In genomic region chr10:61758440-61758839, GRCh38 we compare ENCODE assay signal across 20 cellular contexts.
DNase-seq lines count a peak whose midpoint lies in the region; FAIRE-seq and TF ChIP-seq lines count a peak whose summit lies in the region.
"Had no signal": no experiment of that assay in that cellular context is flagged by ENCODE, and none has a peak within 500 bp of the region (broad histone marks: within the 10 kb centered on the region; RNA-seq: fewer than 3 reads in every experiment).

No MANE protein-coding gene starts in this region.

- no peaks in the 10 kb centered on the region for H3K79me2 ChIP-seq in Loucy (ENCODE audit: insufficient read depth, low read length)

- DNase-seq in Calu3, result no peak
- no peak for DNase-seq in right atrium auricular region (ENCODE audit: low spot score)
- no peak for DNase-seq in colonic mucosa
- no peak for DNase-seq in CD14-positive monocyte (ENCODE audit: low spot score)
- DNase-seq in epidermal melanocyte (ENCODE audit: insufficient read length, low spot score), result no peak
- DNase-seq: activated gamma-delta T cell treated with Interleukin-2 at 50 U/mL for 16 hours; activated naive CD8-positive, alpha-beta T cell treated with anti-CD3 and anti-CD28 coated beads, Interleukin-2, amount 50 U/mL, for 24 hours; C1 segment of cervical spinal cord; endodermal cell; left colon; NCI-H187 treated with DMSO at 0.1 percent for 48 hours; RPMI8226; stimulated activated CD4-positive, alpha-beta T cell treated with anti-CD3 and anti-CD28 coated beads, Interleukin-4, amount 100 ng/mL, for 24 hours; stimulated activated naive B cell treated with anti-CD40 and anti-IgM and Interleukin-4, amounts not matched to agents 10 μg/mL and 1 μg/mL and 100 μg/mL, for 72 hours; T-helper 17 cell had no signal

- H3K4me3 ChIP-seq in Loucy (ENCODE audit: low read length, poor library complexity, severe bottlenecking) (no peak overlapping the region), right atrium auricular region (no peak overlapping the region), colonic mucosa (no peak overlapping the region)
- H3K4me3 ChIP-seq: coronary artery had no signal

- FAIRE-seq in endometrium (lab: Jason Lieb, UNC), result peak; percentile 75

- peak overlapping the region; percentile 73 for H3K27ac Mint-ChIP-seq in Calu3 (ENCODE audit: unreplicated experiment)
- peak overlapping the region in 2 of 3 experiments; percentile 28 to 49 for H3K27ac Mint-ChIP-seq in nephron
- H3K27ac Mint-ChIP-seq in CD14-positive monocyte, result no peak overlapping the region
- H3K27ac Mint-ChIP-seq: activated naive CD8-positive, alpha-beta T cell treated with anti-CD3 and anti-CD28 coated beads, Interleukin-2, amount 50 U/mL, for 24 hours; endodermal cell; memory B cell; stimulated activated naive B cell treated with anti-CD40 and anti-IgM and Interleukin-4, amounts not matched to agents 10 μg/mL and 1 μg/mL and 100 μg/mL, for 72 hours; T-helper 17 cell had no signal

- CTCF ChIA-PET in Calu3 (lab: Charles Lee), result interaction anchor here (0.7 kb wide), 1 partner anchor 62 kb away, joined by 3 read pairs; no protein-coding TSS in a partner anchor

- H3K4me2 ChIP-seq in Loucy (ENCODE audit: low read depth, low read length, poor library complexity, severe bottlenecking), result peak overlapping the region; percentile 5

- intact Hi-C loops in Calu3 (cut with micrococcal nuclease; ENCODE audit: unreplicated experiment), result no loop called here
- intact Hi-C loops in colonic mucosa (cut with DNase I), result no loop called here
- intact Hi-C loops in CD14-positive monocyte (cut with micrococcal nuclease), result no loop called here

- TF ChIP-seq CTCF in Calu3 (IDR thresholded peaks at IDR 0.05; ENCODE audit: unreplicated experiment) (no peak), Loucy (conservative IDR thresholded peaks at IDR 0.05; ENCODE audit: low read length) (no peak), nephron (IDR thresholded peaks at IDR 0.05; ENCODE audit: unreplicated experiment in 3 of 3) (no peak), right atrium auricular region (IDR thresholded peaks at IDR 0.05) (no peak), colonic mucosa (IDR thresholded peaks at IDR 0.05) (no peak), CD14-positive monocyte (IDR thresholded peaks at IDR 0.05) (no peak)

- H3K36me3 Mint-ChIP-seq in Calu3 (ENCODE audit: insufficient read depth, unreplicated experiment) (peaks cover 27% of the 10 kb centered on the region), nephron (ENCODE audit: low read depth) (no peaks in the 10 kb centered on the region), CD14-positive monocyte (no peaks in the 10 kb centered on the region)
- H3K36me3 Mint-ChIP-seq: memory B cell; stimulated activated naive B cell treated with anti-CD40 and anti-IgM and Interleukin-4, amounts not matched to agents 10 μg/mL and 1 μg/mL and 100 μg/mL, for 72 hours had no signal

- H3K27me3 Mint-ChIP-seq in Calu3 (ENCODE audit: unreplicated experiment), result no peaks in the 10 kb centered on the region
- H3K27me3 Mint-ChIP-seq in nephron (ENCODE audit: low read depth), result no peaks in the 10 kb centered on the region
- no peaks in the 10 kb centered on the region for H3K27me3 Mint-ChIP-seq in CD14-positive monocyte (ENCODE audit: low read depth in 3 of 3)
- H3K27me3 Mint-ChIP-seq: activated naive CD8-positive, alpha-beta T cell treated with anti-CD3 and anti-CD28 coated beads, Interleukin-2, amount 50 U/mL, for 24 hours; memory B cell; stimulated activated naive B cell treated with anti-CD40 and anti-IgM and Interleukin-4, amounts not matched to agents 10 μg/mL and 1 μg/mL and 100 μg/mL, for 72 hours; T-helper 17 cell had no signal

- H3K4me1 ChIP-seq in Loucy (ENCODE audit: insufficient read depth, low read length, poor library complexity, severe bottlenecking) (peaks cover 96% of the 10 kb centered on the region), right atrium auricular region (no peaks in the 10 kb centered on the region), colonic mucosa (no peaks in the 10 kb centered on the region)

- H3K27me3 ChIP-seq in Loucy (ENCODE audit: insufficient read depth, low read length, poor library complexity, severe bottlenecking) (no peaks in the 10 kb centered on the region), right atrium auricular region (no peaks in the 10 kb centered on the region), colonic mucosa (no peaks in the 10 kb centered on the region)

- no peaks in the 10 kb centered on the region for H3K9me2 ChIP-seq in Loucy (replicated peaks; ENCODE audit: low read depth, low read length)

- peaks cover 8% of the 10 kb centered on the region for H3F3A ChIP-seq in Loucy (ENCODE audit: low read depth)

- H3K9me3 Mint-ChIP-seq in Calu3 (ENCODE audit: low read depth, unreplicated experiment), result no peaks in the 10 kb centered on the region
- no peaks in the 10 kb centered on the region for H3K9me3 Mint-ChIP-seq in nephron
- H3K9me3 Mint-ChIP-seq in CD14-positive monocyte, result peaks cover 0 to 2% (median 0%) of the 10 kb centered on the region in 7 donors
- H3K9me3 Mint-ChIP-seq: activated naive CD8-positive, alpha-beta T cell treated with anti-CD3 and anti-CD28 coated beads, Interleukin-2, amount 50 U/mL, for 24 hours; endodermal cell; memory B cell had no signal

- H3K36me3 ChIP-seq in Loucy (ENCODE audit: insufficient read depth, low read length), result no peaks in the 10 kb centered on the region
- H3K36me3 ChIP-seq in right atrium auricular region, result no peaks in the 10 kb centered on the region
- no peaks in the 10 kb centered on the region for H3K36me3 ChIP-seq in colonic mucosa

- no peak overlapping the region for H2AFZ ChIP-seq in Loucy (ENCODE audit: low read length)

- H3K9me3 ChIP-seq in Loucy (ENCODE audit: insufficient read depth, low read depth, low read length), result no peaks in the 10 kb centered on the region
- no peaks in the 10 kb centered on the region for H3K9me3 ChIP-seq in right atrium auricular region
- no peaks in the 10 kb centered on the region for H3K9me3 ChIP-seq in colonic mucosa

- H3K27ac ChIP-seq in right atrium auricular region (no peak overlapping the region), colonic mucosa (no peak overlapping the region)
- H3K27ac ChIP-seq: coronary artery had no signal

- H3K4me3 Mint-ChIP-seq in Calu3 (ENCODE audit: low read depth, unreplicated experiment), result no peak overlapping the region
- no peak overlapping the region for H3K4me3 Mint-ChIP-seq in nephron
- H3K4me3 Mint-ChIP-seq in CD14-positive monocyte, result no peak overlapping the region
- H3K4me3 Mint-ChIP-seq: activated naive CD8-positive, alpha-beta T cell treated with anti-CD3 and anti-CD28 coated beads, Interleukin-2, amount 50 U/mL, for 24 hours; endodermal cell; memory B cell; stimulated activated naive B cell treated with anti-CD40 and anti-IgM and Interleukin-4, amounts not matched to agents 10 μg/mL and 1 μg/mL and 100 μg/mL, for 72 hours; T-helper 17 cell had no signal

- H4K20me1 ChIP-seq in Loucy (ENCODE audit: insufficient read depth, low read length, poor library complexity, severe bottlenecking), result no peaks in the 10 kb centered on the region

- H3K9ac ChIP-seq in Loucy (ENCODE audit: low read depth, low read length, poor library complexity, severe bottlenecking) (no peak overlapping the region), colonic mucosa (ENCODE audit: low read depth in 2 of 2, low read length in 2 of 2) (no peak overlapping the region)

- BruUV-seq in Calu3 (replicated peaks; lab: Mats Ljungman, UMichigan), result no TSS peak

- H3K4me1 Mint-ChIP-seq in Calu3 (ENCODE audit: low read depth, unreplicated experiment), result peaks cover 72% of the 10 kb centered on the region
- H3K4me1 Mint-ChIP-seq in nephron, result peaks cover 45% of the 10 kb centered on the region
- no peaks in the 10 kb centered on the region for H3K4me1 Mint-ChIP-seq in CD14-positive monocyte
- H3K4me1 Mint-ChIP-seq: memory B cell, T-helper 17 cell had no signal

Comparison
In these comparisons a context has a peak if more than half of its experiments do, and no peak if none do; other contexts are left out.
1. H3K27ac Mint-ChIP-seq: peak in Calu3 (single experiment) and nephron (2 of 3); none in CD14-positive monocyte (0 of 7).